1 cellular context compared by ENCODE assay signal in the genomic region with DNA sequence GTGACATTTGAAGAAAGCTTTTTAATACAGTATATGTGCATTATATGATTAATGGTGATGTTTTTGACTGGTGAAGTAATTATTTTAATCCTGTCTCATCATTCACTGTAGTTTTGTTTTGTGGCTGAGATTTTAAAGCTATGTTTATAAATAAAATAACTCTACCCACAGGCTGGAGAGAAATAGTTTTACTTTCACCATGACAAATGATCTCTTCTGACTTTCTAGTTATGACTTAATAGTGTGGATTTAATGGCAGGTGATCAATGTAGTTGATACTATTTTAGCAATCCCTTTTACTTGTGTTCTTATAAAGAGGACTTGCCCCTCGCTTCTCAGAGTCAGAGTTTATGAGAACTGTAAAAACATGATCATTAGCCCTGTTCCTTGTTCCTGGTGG.
TF ChIP-seq lines count a peak whose summit lies in the region.

No MANE protein-coding gene starts in this region.

TF ChIP-seq in H1, 55 proteins besides CTCF, POLR2A, EP300 and RAD21:
- no peak for TF ChIP-seq SUZ12 (IDR thresholded peaks at IDR 0.05; ENCODE audit: low read length)
- TF ChIP-seq JUND (IDR thresholded peaks at IDR 0.05; ENCODE audit: low read length): no peak
- TF ChIP-seq, protein P1, sequence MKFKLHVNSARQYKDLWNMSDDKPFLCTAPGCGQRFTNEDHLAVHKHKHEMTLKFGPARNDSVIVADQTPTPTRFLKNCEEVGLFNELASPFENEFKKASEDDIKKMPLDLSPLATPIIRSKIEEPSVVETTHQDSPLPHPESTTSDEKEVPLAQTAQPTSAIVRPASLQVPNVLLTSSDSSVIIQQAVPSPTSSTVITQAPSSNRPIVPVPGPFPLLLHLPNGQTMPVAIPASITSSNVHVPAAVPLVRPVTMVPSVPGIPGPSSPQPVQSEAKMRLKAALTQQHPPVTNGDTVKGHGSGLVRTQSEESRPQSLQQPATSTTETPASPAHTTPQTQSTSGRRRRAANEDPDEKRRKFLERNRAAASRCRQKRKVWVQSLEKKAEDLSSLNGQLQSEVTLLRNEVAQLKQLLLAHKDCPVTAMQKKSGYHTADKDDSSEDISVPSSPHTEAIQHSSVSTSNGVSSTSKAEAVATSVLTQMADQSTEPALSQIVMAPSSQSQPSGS (IDR thresholded peaks at IDR 0.05; ENCODE audit: low read length): no peak
- TF ChIP-seq POLR2AphosphoS5 (IDR thresholded peaks at IDR 0.05; ENCODE audit: low read depth, low read length): no peak
- TF ChIP-seq RNF2 (IDR thresholded peaks at IDR 0.05; ENCODE audit: borderline replicate concordance, low read depth, low read length, missing control alignments, poor library complexity, severe bottlenecking): no peak
- TF ChIP-seq, protein P2, sequence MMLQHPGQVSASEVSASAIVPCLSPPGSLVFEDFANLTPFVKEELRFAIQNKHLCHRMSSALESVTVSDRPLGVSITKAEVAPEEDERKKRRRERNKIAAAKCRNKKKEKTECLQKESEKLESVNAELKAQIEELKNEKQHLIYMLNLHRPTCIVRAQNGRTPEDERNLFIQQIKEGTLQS (IDR thresholded peaks at IDR 0.05; ENCODE audit: insufficient read depth, low read depth, low read length): no peak
- TF ChIP-seq HDAC2 (IDR thresholded peaks at IDR 0.05; ENCODE audit: borderline replicate concordance in 1 of 2, low read depth in 2 of 2, low read length in 2 of 2): no peak
- TF ChIP-seq TBP (IDR thresholded peaks at IDR 0.05; ENCODE audit: low read depth, low read length): no peak
- no peak for TF ChIP-seq SIX5 (IDR thresholded peaks at IDR 0.05; ENCODE audit: low read depth, low read length)
- TF ChIP-seq SAP30 (IDR thresholded peaks at IDR 0.05; ENCODE audit: insufficient read depth, insufficient replicate concordance, low read length): no peak
- no peak for TF ChIP-seq BACH1 (IDR thresholded peaks at IDR 0.05; ENCODE audit: low read length)
- TF ChIP-seq JUN (IDR thresholded peaks at IDR 0.05; ENCODE audit: low read depth, low read length): no peak
- TF ChIP-seq, protein P3, sequence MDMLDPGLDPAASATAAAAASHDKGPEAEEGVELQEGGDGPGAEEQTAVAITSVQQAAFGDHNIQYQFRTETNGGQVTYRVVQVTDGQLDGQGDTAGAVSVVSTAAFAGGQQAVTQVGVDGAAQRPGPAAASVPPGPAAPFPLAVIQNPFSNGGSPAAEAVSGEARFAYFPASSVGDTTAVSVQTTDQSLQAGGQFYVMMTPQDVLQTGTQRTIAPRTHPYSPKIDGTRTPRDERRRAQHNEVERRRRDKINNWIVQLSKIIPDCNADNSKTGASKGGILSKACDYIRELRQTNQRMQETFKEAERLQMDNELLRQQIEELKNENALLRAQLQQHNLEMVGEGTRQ (IDR thresholded peaks at IDR 0.05; ENCODE audit: low read length): no peak
- no peak for TF ChIP-seq RXRA (IDR thresholded peaks at IDR 0.05; ENCODE audit: insufficient read depth, low read depth, low read length)
- no peak for TF ChIP-seq RBBP5 (IDR thresholded peaks at IDR 0.05; ENCODE audit: borderline replicate concordance, low read depth, low read length)
- no peak for TF ChIP-seq HDAC6 (IDR thresholded peaks at IDR 0.05; ENCODE audit: low read depth, low read length)
- no peak for TF ChIP-seq CREB1 (IDR thresholded peaks at IDR 0.05)
- no peak for TF ChIP-seq SP2 (IDR thresholded peaks at IDR 0.05; ENCODE audit: low read length)
- no peak for TF ChIP-seq MAFK (IDR thresholded peaks at IDR 0.05; ENCODE audit: low read depth, low read length)
